Comparison of ENCODE assay signal across 8 cellular contexts in genomic region chr20:38447251-38447661, GRCh38. TPM values are rescaled to one million over a fixed set of nuclear protein-coding genes. Genes with fewer than 3 reads are reported as not detected.
DNase-seq lines count a peak whose midpoint lies in the region; ATAC-seq, FAIRE-seq and TF ChIP-seq lines count a peak whose summit lies in the region.

No MANE protein-coding gene starts in this region.

- TF ChIP-seq CTCF in C4-2B (conservative IDR thresholded peaks at IDR 0.05) (no peak), OCI-LY3 (IDR thresholded peaks at IDR 0.05; ENCODE audit: low read depth, low read length) (no peak), endothelial cell of umbilical vein (IDR thresholded peaks at IDR 0.05; ENCODE audit: extremely low read depth in 1 of 2, insufficient read depth in 1 of 2, low read depth in 1 of 2, low read length in 2 of 2) (no peak), neural crest cell (conservative IDR thresholded peaks at IDR 0.05) (no peak)

- FAIRE-seq in endothelial cell of umbilical vein (lab: Jason Lieb, UNC) = no peak

- H3K9me3 ChIP-seq in OCI-LY3 (ENCODE audit: insufficient read depth, low read length) (no peaks in the 10 kb centered on the region), endothelial cell of umbilical vein (replicated peaks; ENCODE audit: control insufficient read depth, insufficient read depth, low read length) (no peaks in the 10 kb centered on the region)

- no TSS peak for BruUV-seq in endothelial cell of umbilical vein (replicated peaks; lab: Mats Ljungman, UMichigan)

- DNase-seq in endothelial cell of umbilical vein (ENCODE audit: low read depth, low spot score) (no peak), neural crest cell (ENCODE audit: low read depth, low spot score) (no peak), NOMO-1 treated with DMSO at 0.1 percent for 48 hours (lab: John Stamatoyannopoulos, UW; ENCODE audit: unreplicated experiment) (no peak), hepatic stellate cell (ENCODE audit: low spot score) (no peak), NCI-H2196 treated with DMSO at 0.1 percent for 48 hours (lab: John Stamatoyannopoulos, UW; ENCODE audit: unreplicated experiment) (no peak)

- no peak overlapping the region for H3K27ac Mint-ChIP-seq in neural crest cell (ENCODE audit: unreplicated experiment)

- ATAC-seq in HG02981 (IDR thresholded peaks at IDR 0.05; ENCODE audit: unreplicated experiment) = no peak

- no peaks in the 10 kb centered on the region for H3K9me1 ChIP-seq in endothelial cell of umbilical vein (replicated peaks; ENCODE audit: control insufficient read depth, extremely low read depth, insufficient read depth, low read length)

- peaks cover 20% of the 10 kb centered on the region for H3K79me2 ChIP-seq in OCI-LY3 (ENCODE audit: low read length)
- H3K79me2 ChIP-seq in endothelial cell of umbilical vein (ENCODE audit: control insufficient read depth, insufficient read depth, low read length) = no peaks in the 10 kb centered on the region

- H4K20me1 ChIP-seq in OCI-LY3 (ENCODE audit: insufficient read depth, low read length) (peaks cover 4% of the 10 kb centered on the region; the same call in 1 of the 2 replicates), endothelial cell of umbilical vein (replicated peaks; ENCODE audit: control insufficient read depth, extremely low read depth, insufficient read depth, low read length) (no peaks in the 10 kb centered on the region)

- H3K27ac ChIP-seq in C4-2B = peak overlapping the region; percentile 89
- H3K27ac ChIP-seq in OCI-LY3 (ENCODE audit: low read length) = no peak overlapping the region
- no peak overlapping the region for H3K27ac ChIP-seq in endothelial cell of umbilical vein (ENCODE audit: insufficient read depth, low read depth, low read length)

- intact Hi-C loops in endothelial cell of umbilical vein (cut with micrococcal nuclease) = no loop called here

- peaks cover 3% of the 10 kb centered on the region for H3K9me3 Mint-ChIP-seq in neural crest cell

- H3K27me3 Mint-ChIP-seq in neural crest cell (ENCODE audit: low read depth) = peaks cover 7% of the 10 kb centered on the region

- peak overlapping the region; percentile 87 for H3K4me3 ChIP-seq in OCI-LY3 (ENCODE audit: low read length)
- peak overlapping the region; percentile 33 to 71 (median 61) for H3K4me3 ChIP-seq in endothelial cell of umbilical vein (replicated peaks in 1 of 3; ENCODE audit: insufficient read depth in 1 of 3, low read depth in 1 of 3, low read length in 3 of 3)

- no peak for TF ChIP-seq POLR2A in endothelial cell of umbilical vein (IDR thresholded peaks at IDR 0.05; ENCODE audit: low read depth, low read length)

- H3K27me3 ChIP-seq in OCI-LY3 (ENCODE audit: low read depth, low read length) = 0 out of 2 replicates have a peak, but pooled peaks cover 5% of the 10 kb centered on the region
- H3K27me3 ChIP-seq in endothelial cell of umbilical vein (ENCODE audit: control insufficient read depth in 2 of 2, insufficient read depth in 2 of 2, low read length in 2 of 2) = no peaks in the 10 kb centered on the region

- H2AFZ ChIP-seq in OCI-LY3 (ENCODE audit: low read depth, low read length) (no peak overlapping the region), endothelial cell of umbilical vein (ENCODE audit: low read depth, low read length) (no peak overlapping the region)

- peaks cover 32% of the 10 kb centered on the region for H3K4me1 Mint-ChIP-seq in neural crest cell

- peak overlapping the region; percentile 96 for H3K9ac ChIP-seq in OCI-LY3 (ENCODE audit: low read length)
- peak overlapping the region; percentile 92 for H3K9ac ChIP-seq in endothelial cell of umbilical vein (replicated peaks; ENCODE audit: extremely low read depth, insufficient read depth, low read length)

- H3K4me3 Mint-ChIP-seq in neural crest cell = peak overlapping the region; percentile 91

- dilution Hi-C loops in endothelial cell of umbilical vein (cut with MboI; ENCODE audit: extremely low pct_ligation_motif_present, low sequenced_read_pairs) = no loop called here

- CTCF ChIA-PET in endothelial cell of umbilical vein (lab: Charles Lee) = interaction anchor here (1.9 to 4.3 kb wide), 4 partner anchors 10 to 38 kb away, joined by 11 to 106 read pairs (median 34); partner anchors contain the start of genes RALGAPB and SNHG17

- POLR2A ChIA-PET in endothelial cell of umbilical vein (lab: Charles Lee) = interaction anchor here (1.1 to 3.3 kb wide), 3 partner anchors 12 to 26 kb away, joined by 3 to 40 read pairs (median 11); partner anchors contain the start of genes RALGAPB and SNHG17

- H3K4me2 ChIP-seq in OCI-LY3 (ENCODE audit: low read length) = peak overlapping the region; percentile 91
- H3K4me2 ChIP-seq in endothelial cell of umbilical vein (ENCODE audit: insufficient read depth, low read length) = peak overlapping the region; percentile 70

- H3K4me1 ChIP-seq in OCI-LY3 (ENCODE audit: low read length) = peaks cover 20% of the 10 kb centered on the region
- H3K4me1 ChIP-seq in endothelial cell of umbilical vein (ENCODE audit: control insufficient read depth, extremely low read depth, insufficient read depth, low read length) = peaks cover 53% of the 10 kb centered on the region

- H3K36me3 ChIP-seq in OCI-LY3 (replicated peaks; ENCODE audit: low read depth, low read length) (peaks cover 30% of the 10 kb centered on the region), endothelial cell of umbilical vein (ENCODE audit: control insufficient read depth in 2 of 2, extremely low read depth in 1 of 2, insufficient read depth in 2 of 2, low read length in 2 of 2) (peaks cover 0 to 4% of the 10 kb centered on the region in 2 experiments)

- H3K36me3 Mint-ChIP-seq in neural crest cell (ENCODE audit: low read depth) = peaks cover 18% of the 10 kb centered on the region

TF ChIP-seq in endothelial cell of umbilical vein, 7 proteins besides CTCF, POLR2A, EP300 and RAD21:
- TF ChIP-seq, protein P1, sequence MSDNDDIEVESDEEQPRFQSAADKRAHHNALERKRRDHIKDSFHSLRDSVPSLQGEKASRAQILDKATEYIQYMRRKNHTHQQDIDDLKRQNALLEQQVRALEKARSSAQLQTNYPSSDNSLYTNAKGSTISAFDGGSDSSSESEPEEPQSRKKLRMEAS (IDR thresholded peaks at IDR 0.05; ENCODE audit: insufficient read depth, insufficient read length) = no peak
- TF ChIP-seq FOS (IDR thresholded peaks at IDR 0.05; ENCODE audit: borderline replicate concordance, insufficient read depth, low read length) = no peak
- TF ChIP-seq EZH2 (IDR thresholded peaks at IDR 0.05; ENCODE audit: borderline replicate concordance, low read depth, low read length, severe bottlenecking) = no peak

RNA-seq across cellular contexts. Expression of gene SNHG17, which starts 12.1 kb away (rescaled TPM):
- total RNA-seq in endothelial cell of umbilical vein (39.6 and 94.0 TPM in 2 replicates), neural crest cell (64.9 and 65.5 TPM in 2 replicates)
- 33.2 and 39.4 TPM in 2 replicates for polyA plus RNA-seq in endothelial cell of umbilical vein
- 36.8 and 39.9 TPM in 2 replicates for polyA plus RNA-seq in endothelial cell of umbilical vein (2011; cell fraction: cytosol; rRNA removed)
- 94.5 and 98.9 TPM in 2 replicates for polyA plus RNA-seq in endothelial cell of umbilical vein (2011; cell fraction: nucleus; rRNA removed)
- polyA plus RNA-seq in endothelial cell of umbilical vein (2012) = 32.0 and 34.1 TPM in 2 replicates
- polyA minus RNA-seq in endothelial cell of umbilical vein = 18.6 and 19.1 TPM in 2 replicates
- polyA minus RNA-seq in endothelial cell of umbilical vein (2011; cell fraction: cytosol; rRNA and poly(A)+ RNA removed) = 46.9 TPM
- polyA minus RNA-seq in endothelial cell of umbilical vein (2011; cell fraction: nucleus; rRNA and poly(A)+ RNA removed) = 23.9 and 29.1 TPM in 2 replicates

RNA-seq across cellular contexts. Expression of gene RALGAPB, which starts 25.4 kb away (rescaled TPM):
- total RNA-seq in endothelial cell of umbilical vein (36.4 and 38.7 TPM in 2 replicates), neural crest cell (34.7 and 35.2 TPM in 2 replicates)
- polyA plus RNA-seq in endothelial cell of umbilical vein = 10.8 and 12.8 TPM in 2 replicates
- 9.6 and 10.4 TPM in 2 replicates for polyA plus RNA-seq in endothelial cell of umbilical vein (2011; cell fraction: cytosol; rRNA removed)
- 73.7 and 85.7 TPM in 2 replicates for polyA plus RNA-seq in endothelial cell of umbilical vein (2011; cell fraction: nucleus; rRNA removed)
- polyA plus RNA-seq in endothelial cell of umbilical vein (2012) = 26.9 and 31.5 TPM in 2 replicates
- 51.7 and 62.2 TPM in 2 replicates for polyA minus RNA-seq in endothelial cell of umbilical vein
- 16.0 TPM for polyA minus RNA-seq in endothelial cell of umbilical vein (2011; cell fraction: cytosol; rRNA and poly(A)+ RNA removed)
- polyA minus RNA-seq in endothelial cell of umbilical vein (2011; cell fraction: nucleus; rRNA and poly(A)+ RNA removed) = 81.9 and 120 TPM in 2 replicates
